Comparison of ENCODE assay signal across 1 cellular context in the genomic region with DNA sequence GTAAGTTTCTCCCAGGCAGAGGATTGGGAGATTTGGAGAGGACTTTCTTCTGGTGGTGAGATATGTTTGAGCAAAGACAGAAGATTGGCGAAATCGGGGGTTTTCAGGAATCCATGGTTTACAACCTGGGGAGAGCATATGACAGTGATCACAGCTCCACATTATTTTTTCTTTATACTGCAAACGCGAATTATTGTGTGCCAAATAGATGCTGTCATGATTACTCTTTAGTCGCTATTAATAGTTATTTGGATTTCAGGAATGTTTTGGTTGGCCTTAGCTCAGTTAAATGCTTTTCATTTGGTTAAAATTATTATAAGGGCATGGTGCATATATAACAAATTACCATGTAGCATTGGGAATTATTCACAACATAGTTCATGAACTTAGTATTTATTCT.
TF ChIP-seq lines count a peak whose summit lies in the region.

No MANE protein-coding gene starts in this region.

TF ChIP-seq in HCT116, 20 proteins besides CTCF, POLR2A, EP300 and RAD21 (continued from another document):
- TF ChIP-seq, protein P1, sequence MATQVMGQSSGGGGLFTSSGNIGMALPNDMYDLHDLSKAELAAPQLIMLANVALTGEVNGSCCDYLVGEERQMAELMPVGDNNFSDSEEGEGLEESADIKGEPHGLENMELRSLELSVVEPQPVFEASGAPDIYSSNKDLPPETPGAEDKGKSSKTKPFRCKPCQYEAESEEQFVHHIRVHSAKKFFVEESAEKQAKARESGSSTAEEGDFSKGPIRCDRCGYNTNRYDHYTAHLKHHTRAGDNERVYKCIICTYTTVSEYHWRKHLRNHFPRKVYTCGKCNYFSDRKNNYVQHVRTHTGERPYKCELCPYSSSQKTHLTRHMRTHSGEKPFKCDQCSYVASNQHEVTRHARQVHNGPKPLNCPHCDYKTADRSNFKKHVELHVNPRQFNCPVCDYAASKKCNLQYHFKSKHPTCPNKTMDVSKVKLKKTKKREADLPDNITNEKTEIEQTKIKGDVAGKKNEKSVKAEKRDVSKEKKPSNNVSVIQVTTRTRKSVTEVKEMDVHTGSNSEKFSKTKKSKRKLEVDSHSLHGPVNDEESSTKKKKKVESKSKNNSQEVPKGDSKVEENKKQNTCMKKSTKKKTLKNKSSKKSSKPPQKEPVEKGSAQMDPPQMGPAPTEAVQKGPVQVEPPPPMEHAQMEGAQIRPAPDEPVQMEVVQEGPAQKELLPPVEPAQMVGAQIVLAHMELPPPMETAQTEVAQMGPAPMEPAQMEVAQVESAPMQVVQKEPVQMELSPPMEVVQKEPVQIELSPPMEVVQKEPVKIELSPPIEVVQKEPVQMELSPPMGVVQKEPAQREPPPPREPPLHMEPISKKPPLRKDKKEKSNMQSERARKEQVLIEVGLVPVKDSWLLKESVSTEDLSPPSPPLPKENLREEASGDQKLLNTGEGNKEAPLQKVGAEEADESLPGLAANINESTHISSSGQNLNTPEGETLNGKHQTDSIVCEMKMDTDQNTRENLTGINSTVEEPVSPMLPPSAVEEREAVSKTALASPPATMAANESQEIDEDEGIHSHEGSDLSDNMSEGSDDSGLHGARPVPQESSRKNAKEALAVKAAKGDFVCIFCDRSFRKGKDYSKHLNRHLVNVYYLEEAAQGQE (IDR thresholded peaks at IDR 0.05; ENCODE audit: low read depth) = no peak
- no peak for TF ChIP-seq SRF (IDR thresholded peaks at IDR 0.05; ENCODE audit: low read depth)
- no peak for TF ChIP-seq POLR2AphosphoS5 (IDR thresholded peaks at IDR 0.05; ENCODE audit: low read depth, low read length)
- TF ChIP-seq YY1 (IDR thresholded peaks at IDR 0.05; ENCODE audit: extremely low read depth, insufficient replicate concordance, low read depth, low read length) = no peak
